Comparison of ENCODE assay signal across 22 cellular contexts in genomic region chr6:85130743-85131142, GRCh38.
DNase-seq lines count a peak whose midpoint lies in the region; ATAC-seq and TF ChIP-seq lines count a peak whose summit lies in the region.
"Had no signal": no experiment of that assay in that cellular context is flagged by ENCODE, and none has a peak within 500 bp of the region (broad histone marks: within the 10 kb centered on the region; RNA-seq: fewer than 3 reads in every experiment).

No MANE protein-coding gene starts in this region.

- H3K27me3 ChIP-seq in right lobe of liver = no peaks in the 10 kb centered on the region
- H3K27me3 ChIP-seq: BLaER1 treated with 17β-estradiol and CSF1 and Interleukin-3, amounts not matched to agents 10 nM and 100 nM; Peyer's patch; SJCRH30 had no signal

- no peak overlapping the region for H3K27ac ChIP-seq in right lobe of liver
- H3K27ac ChIP-seq: BLaER1 treated with 17β-estradiol and CSF1 and Interleukin-3, amounts not matched to agents 10 nM and 100 nM; Peyer's patch; SJCRH30 had no signal

- intact Hi-C loops in right lobe of liver (cut with DNase I) = no loop called here

- no peaks in the 10 kb centered on the region for H3K4me1 ChIP-seq in right lobe of liver
- H3K4me1 ChIP-seq: BLaER1 treated with 17β-estradiol and CSF1 and Interleukin-3, amounts not matched to agents 10 nM and 100 nM; Peyer's patch; SJCRH30 had no signal

- no peaks in the 10 kb centered on the region for H3K27me3 Mint-ChIP-seq in activated T-helper 17 cell treated with anti-CD3 and anti-CD28 coated beads, Interleukin-2, amount 50 U/mL, for 72 hours

- no peak overlapping the region for H3K4me3 ChIP-seq in right lobe of liver
- H3K4me3 ChIP-seq: BLaER1 treated with 17β-estradiol and CSF1 and Interleukin-3, amounts not matched to agents 10 nM and 100 nM; Peyer's patch; SJCRH30 had no signal

- H3K4me1 Mint-ChIP-seq in activated T-helper 17 cell treated with anti-CD3 and anti-CD28 coated beads, Interleukin-2, amount 50 U/mL, for 72 hours = no peaks in the 10 kb centered on the region
- H3K4me1 Mint-ChIP-seq: CD4-positive, alpha-beta memory T cell had no signal

- H3K9me3 ChIP-seq in right lobe of liver = no peaks in the 10 kb centered on the region
- H3K9me3 ChIP-seq: BLaER1 treated with 17β-estradiol and CSF1 and Interleukin-3, amounts not matched to agents 10 nM and 100 nM; Peyer's patch; SJCRH30 had no signal

- TF ChIP-seq POLR2A in right lobe of liver (IDR thresholded peaks at IDR 0.05) = no peak

- H3K4me3 Mint-ChIP-seq in activated T-helper 17 cell treated with anti-CD3 and anti-CD28 coated beads, Interleukin-2, amount 50 U/mL, for 72 hours = no peak overlapping the region
- H3K4me3 Mint-ChIP-seq: CD4-positive, alpha-beta memory T cell had no signal

- ATAC-seq in GM18498 (IDR thresholded peaks at IDR 0.05; ENCODE audit: unreplicated experiment) (no peak), right lobe of liver (no peak)
- no peak for ATAC-seq in activated T-helper 17 cell treated with anti-CD3 and anti-CD28 coated beads, Interleukin-2, amount 50 U/mL, for 72 hours (replicated peaks)

- DNase-seq in HCEC 1CT (peak; percentile 22), RPMI7951 (ENCODE audit: low read depth) (peak; percentile 15), fibroblast of peridontal ligament (ENCODE audit: extremely low read depth) (peak; percentile 64), right lobe of liver (no peak)
- DNase-seq in activated CD4-positive, alpha-beta T cell treated with anti-CD3 and anti-CD28 coated beads, Interleukin-2, amount 50 U/mL, for 48 hours = no peak
- DNase-seq: ACHN; CD4-positive, alpha-beta memory T cell; DND-41; GOT3; Kasumi-1; NCI-H1092; NCI-H1436 treated with DMSO at 0.1 percent for 48 hours; NCI-H1930; NCI-H226; NCI-H524; NCI-H774; NK-92 treated with Interleukin-12 subunit alpha and Interleukin-12 subunit beta, amount 100 ng/mL, for 24 hours; Peyer's patch; SJCRH30 had no signal

- no peaks in the 10 kb centered on the region for H3K36me3 ChIP-seq in right lobe of liver
- H3K36me3 ChIP-seq: BLaER1 treated with 17β-estradiol and CSF1 and Interleukin-3, amounts not matched to agents 10 nM and 100 nM; Peyer's patch; SJCRH30 had no signal

- H3K36me3 Mint-ChIP-seq in activated T-helper 17 cell treated with anti-CD3 and anti-CD28 coated beads, Interleukin-2, amount 50 U/mL, for 72 hours (ENCODE audit: low read depth) = no peaks in the 10 kb centered on the region
- H3K36me3 Mint-ChIP-seq: CD4-positive, alpha-beta memory T cell had no signal

- no peak for TF ChIP-seq CTCF in right lobe of liver (IDR thresholded peaks at IDR 0.05)

- H3K9me3 Mint-ChIP-seq in activated T-helper 17 cell treated with anti-CD3 and anti-CD28 coated beads, Interleukin-2, amount 50 U/mL, for 72 hours = peaks cover 9% of the 10 kb centered on the region

- H3K27ac Mint-ChIP-seq in activated T-helper 17 cell treated with anti-CD3 and anti-CD28 coated beads, Interleukin-2, amount 50 U/mL, for 72 hours = no peak overlapping the region
- H3K27ac Mint-ChIP-seq: CD4-positive, alpha-beta memory T cell had no signal

- WGBS in right lobe of liver (ENCODE audit: insufficient coverage, low coverage, low lambda C conversion rate, missing lambda C conversion rate) = 53% methylated on average over 3 of the region's 3 CpGs

Comparison
In these comparisons a context has a peak if more than half of its experiments do, and no peak if none do; other contexts are left out.
1. DNase-seq: peak in HCEC 1CT (single experiment), RPMI7951 (single experiment) and fibroblast of peridontal ligament (single experiment); none in activated CD4-positive, alpha-beta T cell treated with anti-CD3 and anti-CD28 coated beads, Interleukin-2, amount 50 U/mL, for 48 hours (0 of 2) and right lobe of liver (0 of 3).